Comparison of ENCODE assay signal across 8 cellular contexts in genomic region chr2:24084386-24085375, GRCh38. TPM values are rescaled to one million over a fixed set of nuclear protein-coding genes. Genes with fewer than 3 reads are reported as not detected.
A peak's percentile ranks its signal among the peaks of the same experiment; 100 is the strongest.
DNase-seq lines count a peak whose midpoint lies in the region; ATAC-seq and TF ChIP-seq lines count a peak whose summit lies in the region.

A gene with protein sequence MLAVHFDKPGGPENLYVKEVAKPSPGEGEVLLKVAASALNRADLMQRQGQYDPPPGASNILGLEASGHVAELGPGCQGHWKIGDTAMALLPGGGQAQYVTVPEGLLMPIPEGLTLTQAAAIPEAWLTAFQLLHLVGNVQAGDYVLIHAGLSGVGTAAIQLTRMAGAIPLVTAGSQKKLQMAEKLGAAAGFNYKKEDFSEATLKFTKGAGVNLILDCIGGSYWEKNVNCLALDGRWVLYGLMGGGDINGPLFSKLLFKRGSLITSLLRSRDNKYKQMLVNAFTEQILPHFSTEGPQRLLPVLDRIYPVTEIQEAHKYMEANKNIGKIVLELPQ (minus strand): TSS chr2:24084834. CDS start chr2:24084326, 508 bp downstream.

- DNase-seq in Ammon's horn (ENCODE audit: low spot score): peak; percentile 87
- peak; percentile 83 for DNase-seq in NCI-H226
- peak; percentile 77 to 78 for DNase-seq in activated CD4-positive, alpha-beta T cell treated with anti-CD3 and anti-CD28 coated beads for 24 hours (ENCODE audit: low read depth in 2 of 2)
- peak; percentile 88 for DNase-seq in colonic mucosa
- DNase-seq in left kidney (ENCODE audit: low read depth, low spot score): peak; percentile 96
- DNase-seq in stimulated activated CD4-positive, alpha-beta T cell treated with anti-CD3 and anti-CD28 coated beads, Interleukin-1b, Interleukin-23, amount 100 ng/mL, for 4 hours (ENCODE audit: low read depth in 2 of 2): peak; percentile 77 to 84

- H3K27me3 ChIP-seq in colonic mucosa: no peaks in the 10 kb centered on the region

- in situ Hi-C loops in GM18951 (cut with MboI; ENCODE audit: low sequenced_read_pairs, unreplicated experiment): no loop called here

- no peaks in the 10 kb centered on the region for H3K9me3 ChIP-seq in colonic mucosa

- TF ChIP-seq POLR2A in GM18951 (IDR thresholded peaks at IDR 0.05; ENCODE audit: extremely low read depth, insufficient read depth, insufficient read length): peak; percentile 70

- peak; percentile 98 for TF ChIP-seq CTCF in colonic mucosa (IDR thresholded peaks at IDR 0.05)

- H3K4me1 ChIP-seq in colonic mucosa: no peaks in the 10 kb centered on the region

- ATAC-seq in HG03175 (IDR thresholded peaks at IDR 0.05; ENCODE audit: unreplicated experiment): peak; percentile 85

- intact Hi-C loops in colonic mucosa (cut with DNase I): no loop called here

- peak within 1 kb of the TSS; percentile 63 for H3K4me3 ChIP-seq in colonic mucosa

- peak within 1 kb of the TSS; percentile 90 to 93 for H3K9ac ChIP-seq in colonic mucosa (ENCODE audit: low read depth in 2 of 2, low read length in 2 of 2)

- H3K27ac ChIP-seq in colonic mucosa: peak within 1 kb of the TSS; percentile 99

- no peaks in the 10 kb centered on the region for H3K36me3 ChIP-seq in colonic mucosa

RNA-seq across cellular contexts. Expression of the gene that starts here (rescaled TPM):
- 10 to 100 TPM; 58.8 to 67.5 TPM for total RNA-seq in colonic mucosa

Comparison
In these comparisons a context has a peak if more than half of its experiments do, and no peak if none do; other contexts are left out.
1. Peak in every context shown above with its lines: DNase-seq, ATAC-seq, H3K4me3 ChIP-seq and H3K27ac ChIP-seq.